16 cellular contexts compared by ENCODE assay signal in genomic region chr6:1088441-1089001, GRCh38.
A peak's percentile ranks its signal among the peaks of the same experiment; 100 is the strongest.
DNase-seq lines count a peak whose midpoint lies in the region; ATAC-seq, FAIRE-seq and TF ChIP-seq lines count a peak whose summit lies in the region.
"Had no signal": no experiment of that assay in that cellular context is flagged by ENCODE, and none has a peak within 500 bp of the region (broad histone marks: within the 10 kb centered on the region; RNA-seq: fewer than 3 reads in every experiment).

No MANE protein-coding gene starts in this region.

- H3K36me3 ChIP-seq in bronchial epithelial cell (ENCODE audit: control insufficient read depth, insufficient read depth, low read length) (no peaks in the 10 kb centered on the region), keratinocyte (ENCODE audit: control insufficient read depth in 2 of 2, extremely low read depth in 1 of 2, insufficient read depth in 2 of 2, low read length in 2 of 2) (no peaks in the 10 kb centered on the region), transverse colon (no peaks in the 10 kb centered on the region)

- H3K9ac ChIP-seq in keratinocyte (ENCODE audit: control insufficient read depth, extremely low read depth, insufficient read depth, low read length): no peak overlapping the region

- ATAC-seq in GM21825 (IDR thresholded peaks at IDR 0.05; ENCODE audit: unreplicated experiment): no peak

- H3K9me1 ChIP-seq in keratinocyte (ENCODE audit: control insufficient read depth, extremely low read depth, insufficient read depth, low read length): no peaks in the 10 kb centered on the region

- intact Hi-C loops in transverse colon (cut with DNase I; ENCODE audit: low total_unique reads): loop anchor here (1.0 kb wide), 1 partner anchor 22 kb away; no protein-coding TSS in a partner anchor

- H2AFZ ChIP-seq in keratinocyte (ENCODE audit: control insufficient read depth, low read length): no peak overlapping the region

- H3K27ac ChIP-seq in keratinocyte (ENCODE audit: control insufficient read depth, insufficient read depth, low read length): no peak overlapping the region
- no peak overlapping the region for H3K27ac ChIP-seq in transverse colon

- H3K9me3 ChIP-seq in keratinocyte (ENCODE audit: control insufficient read depth, low read depth, low read length) (no peaks in the 10 kb centered on the region), transverse colon (no peaks in the 10 kb centered on the region)

- TF ChIP-seq EP300 in transverse colon (IDR thresholded peaks at IDR 0.05; ENCODE audit: low read depth): no peak

- H3K27me3 ChIP-seq in bronchial epithelial cell (ENCODE audit: control insufficient read depth, insufficient read depth, low read length) (no peaks in the 10 kb centered on the region), keratinocyte (ENCODE audit: control insufficient read depth, extremely low read depth, insufficient read depth, low read length) (no peaks in the 10 kb centered on the region), transverse colon (no peaks in the 10 kb centered on the region)

- H3K4me1 ChIP-seq in keratinocyte (ENCODE audit: control insufficient read depth, extremely low read depth, insufficient read depth, low read length) (peaks cover 18% of the 10 kb centered on the region), transverse colon (peaks cover 0 to 25% (median 3%) of the 10 kb centered on the region in 4 donors)

- in situ Hi-C loops in transverse colon (cut with MboI; ENCODE audit: low pct_ligation_motif_present in 1 of 4, low pct_unique_long_range_greater_than_20kb in 1 of 4, low sequenced_read_pairs in 3 of 4): no loop called here

- WGBS in transverse colon (ENCODE audit: low coverage in 1 of 2), 2 donors: 30 to 47% methylated on average over 5 of the region's 5 CpGs

- TF ChIP-seq POLR2A in transverse colon (IDR thresholded peaks at IDR 0.05): no peak

- FAIRE-seq in bronchial epithelial cell (lab: Jason Lieb, UNC) (peak; percentile 73), keratinocyte (lab: Jason Lieb, UNC) (peak; percentile 20)
- FAIRE-seq: RCC 7860 had no signal

- no peak for TF ChIP-seq CTCF in LNCaP clone FGC (IDR thresholded peaks at IDR 0.05; ENCODE audit: control insufficient read depth, extremely low read depth, insufficient read depth)
- TF ChIP-seq CTCF in bronchial epithelial cell (IDR thresholded peaks at IDR 0.05; ENCODE audit: insufficient read depth, low read length, severe bottlenecking): no peak
- TF ChIP-seq CTCF in keratinocyte (optimal IDR thresholded peaks at IDR 0.05 in 1 of 3, IDR thresholded peaks at IDR 0.05 in 1 of 3, conservative IDR thresholded peaks at IDR 0.05 in 1 of 3; ENCODE audit: extremely low read depth in 1 of 3, insufficient read depth in 2 of 3, low read length in 3 of 3): no peak
- no peak for TF ChIP-seq CTCF in transverse colon (IDR thresholded peaks at IDR 0.05)

- H3K4me3 ChIP-seq in LNCaP clone FGC (ENCODE audit: low read depth, low read length) (no peak overlapping the region), bronchial epithelial cell (ENCODE audit: low read depth, low read length) (no peak overlapping the region), keratinocyte (ENCODE audit: control insufficient read depth in 2 of 3, extremely low read depth in 1 of 3, insufficient read depth in 2 of 3, low read depth in 1 of 3, low read length in 3 of 3) (no peak overlapping the region), transverse colon (no peak overlapping the region)

- H4K20me1 ChIP-seq in keratinocyte (ENCODE audit: control insufficient read depth, extremely low read depth, insufficient read depth, low read length): no peaks in the 10 kb centered on the region

- H3K79me2 ChIP-seq in keratinocyte (ENCODE audit: control insufficient read depth, insufficient read depth, low read length): no peaks in the 10 kb centered on the region

- DNase-seq in LNCaP clone FGC (ENCODE audit: low read depth): peak; percentile 95
- DNase-seq in bronchial epithelial cell (ENCODE audit: low read depth): no peak
- no peak for DNase-seq in keratinocyte (ENCODE audit: low read depth, low spot score)
- DNase-seq in transverse colon: peak; percentile 26
- no peak for DNase-seq in NCI-H1930 (lab: John Stamatoyannopoulos, UW)
- DNase-seq in SW480 (ENCODE audit: low spot score): no peak
- DNase-seq: DMS 273 treated with DMSO at 0.1 percent for 48 hours, H9, KBM-7, MM.1S, NCI-H1105 treated with DMSO at 0.1 percent for 48 hours, NCI-H2029, NCI-H510A treated with DMSO at 0.1 percent for 48 hours, SHP77 treated with DMSO at 0.1 percent for 48 hours had no signal

- H3K4me2 ChIP-seq in keratinocyte (ENCODE audit: control insufficient read depth, extremely low read depth, insufficient read depth, low read depth, low read length): no peak overlapping the region

- dilution Hi-C loops in keratinocyte (cut with MboI; ENCODE audit: extremely low pct_ligation_motif_present, low sequenced_read_pairs): no loop called here

Comparison
In these comparisons a context has a peak if more than half of its experiments do, and no peak if none do; other contexts are left out.
1. DNase-seq: peak in LNCaP clone FGC (single experiment) and transverse colon (single experiment); none in bronchial epithelial cell (single experiment), keratinocyte (single experiment), NCI-H1930 (0 of 2) and SW480 (single experiment).